Comparison of ENCODE assay signal across 1 cellular context in the genomic region with DNA sequence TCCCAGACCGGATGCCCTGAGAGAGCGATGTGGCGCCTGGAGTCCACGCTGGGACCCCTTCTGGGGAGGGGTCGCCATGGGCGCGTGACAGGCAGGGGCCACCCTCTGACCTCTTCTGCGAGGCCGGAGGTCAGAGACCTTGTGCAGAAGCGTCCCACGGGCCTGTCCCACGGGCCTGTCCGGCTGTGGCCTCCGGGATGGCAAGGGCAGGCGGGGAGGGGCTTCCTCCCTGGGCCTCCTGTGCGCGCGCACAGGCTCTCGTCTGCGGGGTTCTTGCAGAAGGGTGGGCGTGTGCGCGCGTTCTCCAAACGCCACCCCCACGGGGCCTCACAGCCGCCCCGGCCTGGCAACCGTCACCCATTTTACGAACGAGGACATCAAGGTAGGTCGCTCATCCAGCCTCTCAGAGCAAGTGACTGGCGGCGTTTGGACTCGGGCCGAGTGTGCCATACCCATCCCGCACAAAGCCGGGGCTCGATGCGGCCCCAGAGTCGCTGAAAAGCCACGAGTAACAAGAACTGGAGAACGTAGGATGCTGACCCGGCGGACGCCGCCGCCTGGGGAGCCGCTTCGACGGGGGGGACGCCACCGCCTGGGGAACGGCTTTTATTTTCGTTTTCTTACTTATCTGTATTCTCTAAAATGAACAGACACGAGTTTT.
A peak's percentile ranks its signal among the peaks of the same experiment; 100 is the strongest.
TF ChIP-seq lines count a peak whose summit lies in the region.

No MANE protein-coding gene starts in this region.

TF ChIP-seq in K562, 482 proteins besides CTCF, POLR2A, EP300 and RAD21:
- TF ChIP-seq ZNF263 (CRISPR knock-in tag; IDR thresholded peaks at IDR 0.05; ENCODE audit: borderline replicate concordance) (no peak), HDAC3 (IDR thresholded peaks at IDR 0.05; ENCODE audit: borderline replicate concordance, partially characterized antibody) (no peak), HMGN3 (IDR thresholded peaks at IDR 0.05; ENCODE audit: borderline replicate concordance, extremely low read depth, insufficient read length, low read depth, low read length) (peak; percentile 17)
TF ChIP-seq in K562: peak in this region for 1.
